ENCODE assay signal across 8 cellular contexts in genomic region chr2:86563650-86564061, GRCh38. TPM values are rescaled to one million over a fixed set of nuclear protein-coding genes. Genes with fewer than 3 reads are reported as not detected.
DNase-seq lines count a peak whose midpoint lies in the region; ATAC-seq, FAIRE-seq and TF ChIP-seq lines count a peak whose summit lies in the region.

No MANE protein-coding gene starts in this region.

- peaks cover 19% of the 10 kb centered on the region for H3K36me3 ChIP-seq in SJSA1
- H3K36me3 ChIP-seq in esophagus (ENCODE audit: control insufficient read depth in 2 of 2, insufficient read depth in 2 of 2, low read length in 1 of 2): no peaks in the 10 kb centered on the region
- no peaks in the 10 kb centered on the region for H3K36me3 ChIP-seq in prostate gland

- H3K27ac ChIP-seq in SJSA1 (peak overlapping the region; percentile 99), esophagus (ENCODE audit: low read depth in 2 of 2, low read length in 1 of 2) (peak overlapping the region; percentile 16 to 100), prostate gland (peak overlapping the region; percentile 98 to 100)

- H3K4me1 ChIP-seq in SJSA1 (replicated peaks) (peaks cover 11% of the 10 kb centered on the region), esophagus (ENCODE audit: control insufficient read depth in 2 of 2, insufficient read depth in 2 of 2, low read length in 1 of 2) (peaks cover 0 to 8% of the 10 kb centered on the region in 2 donors), prostate gland (replicated peaks) (no peaks in the 10 kb centered on the region)

- H3K27me3 ChIP-seq in SJSA1 (replicated peaks) (no peaks in the 10 kb centered on the region), esophagus (ENCODE audit: control insufficient read depth in 1 of 2, insufficient read depth in 2 of 2, low read length in 2 of 2) (no peaks in the 10 kb centered on the region), prostate gland (replicated peaks; ENCODE audit: insufficient read depth) (no peaks in the 10 kb centered on the region)

- WGBS in esophagus, 2 donors: 78% methylated on average over 13 of the region's 13 CpGs
- WGBS in prostate gland: 84% methylated on average over 13 of the region's 13 CpGs

- H3K4me3 ChIP-seq in GM12864 (ENCODE audit: low read depth, low read length) (peak overlapping the region; percentile 79), SJSA1 (peak overlapping the region; percentile 71), esophagus (ENCODE audit: low read depth in 1 of 2, low read length in 2 of 2) (peak overlapping the region; percentile 3 to 89), prostate gland (peak overlapping the region; percentile 68 to 83)

- no peak for ATAC-seq in GM18505 (IDR thresholded peaks at IDR 0.05; ENCODE audit: unreplicated experiment)
- no peak for ATAC-seq in GM21390 (IDR thresholded peaks at IDR 0.05; ENCODE audit: unreplicated experiment)

- TF ChIP-seq POLR2A in prostate gland (IDR thresholded peaks at IDR 0.05) (no peak), H54 (IDR thresholded peaks at IDR 0.05; ENCODE audit: low read depth, low read length) (no peak), GM18505 (IDR thresholded peaks at IDR 0.05; ENCODE audit: borderline replicate concordance, extremely low read depth, insufficient read depth, insufficient read length) (no peak)

- TF ChIP-seq CTCF in GM12864 (IDR thresholded peaks at IDR 0.05; ENCODE audit: low read depth, low read length, missing control alignments) (no peak), prostate gland (IDR thresholded peaks at IDR 0.05) (no peak)

- no peak for DNase-seq in GM12864 (ENCODE audit: low read depth)
- DNase-seq in SJSA1 (ENCODE audit: low read depth in 1 of 2, low spot score in 2 of 2): no peak
- no peak for DNase-seq in prostate gland (ENCODE audit: low spot score)
- DNase-seq in dedifferentiated amniotic fluid mesenchymal stem cell (ENCODE audit: extremely low spot score): no peak
- DNase-seq in H54 (ENCODE audit: insufficient read length, low spot score): no peak

- intact Hi-C loops in prostate gland (cut with DNase I): loop anchor here (1.0 to 2.0 kb wide), 2 partner anchors 60 to 121 kb away; partner anchors contain the start of gene RNF103

- no peak for FAIRE-seq in H54 (lab: Jason Lieb, UNC)

- H3K9me3 ChIP-seq in SJSA1 (replicated peaks): no peaks in the 10 kb centered on the region
- no peaks in the 10 kb centered on the region for H3K9me3 ChIP-seq in esophagus (ENCODE audit: control insufficient read depth in 2 of 2, insufficient read depth in 1 of 2, low read depth in 1 of 2, low read length in 1 of 2)
- H3K9me3 ChIP-seq in prostate gland: no peaks in the 10 kb centered on the region

RNA-seq across cellular contexts. Expression of gene CHMP3, which starts 0.4 kb away (rescaled TPM):
- 86.3 and 130 TPM in 2 replicates for total RNA-seq in SJSA1 (2014; rRNA removed; shearing (Covaris generic))
- 100 to 1,000 TPM in 1 of 2 donors, 10 to 100 TPM in 1; 46.1 to 111 TPM for polyA plus RNA-seq in esophagus
- total RNA-seq in prostate gland: 100 to 1,000 TPM; 109 to 126 TPM
